8 cellular contexts compared by ENCODE assay signal in genomic region chr1:44354268-44354839, GRCh38. TPM values are rescaled to one million over a fixed set of nuclear protein-coding genes. Genes with fewer than 3 reads are reported as not detected.
DNase-seq lines count a peak whose midpoint lies in the region; ATAC-seq and TF ChIP-seq lines count a peak whose summit lies in the region.

No MANE protein-coding gene starts in this region.

- H3K4me1 Mint-ChIP-seq in T-helper 17 cell: peaks cover 26% of the 10 kb centered on the region

- no peaks in the 10 kb centered on the region for H3K27me3 Mint-ChIP-seq in T-helper 17 cell

- no peaks in the 10 kb centered on the region for H3K9me3 ChIP-seq in HAP-1
- H3K9me3 ChIP-seq in T-helper 17 cell (ENCODE audit: control insufficient read depth, low read length, poor library complexity, severe bottlenecking): no peaks in the 10 kb centered on the region
- no peaks in the 10 kb centered on the region for H3K9me3 ChIP-seq in skeletal muscle tissue (ENCODE audit: control insufficient read depth in 3 of 3, low read length in 3 of 3)

- peak overlapping the region; percentile 53 for H3K27ac Mint-ChIP-seq in T-helper 17 cell

- H3K27me3 ChIP-seq in HAP-1 (ENCODE audit: low read depth) (no peaks in the 10 kb centered on the region), skeletal muscle tissue (ENCODE audit: control insufficient read depth in 3 of 3, insufficient read depth in 3 of 3, low read length in 3 of 3) (no peaks in the 10 kb centered on the region)

- H3K4me3 Mint-ChIP-seq in T-helper 17 cell: peak overlapping the region; percentile 85

- H3K4me3 ChIP-seq in HAP-1: peak overlapping the region; percentile 71
- H3K4me3 ChIP-seq in fibroblast of villous mesenchyme (ENCODE audit: low read depth, low read length): peak overlapping the region; percentile 80
- H3K4me3 ChIP-seq in skeletal muscle tissue (ENCODE audit: low read length in 3 of 3): peak overlapping the region; percentile 80 to 83 (median 81)

- peak overlapping the region; percentile 57 to 90 (median 83) for H3K9ac ChIP-seq in skeletal muscle tissue (ENCODE audit: low read depth in 1 of 3, low read length in 3 of 3)

- H3K36me3 Mint-ChIP-seq in T-helper 17 cell (ENCODE audit: low read depth): no peaks in the 10 kb centered on the region

- in situ Hi-C loops in HAP-1 (cut with MboI; ENCODE audit: low sequenced_read_pairs): no loop called here

- H3K4me1 ChIP-seq in HAP-1: peaks cover 11% of the 10 kb centered on the region
- H3K4me1 ChIP-seq in skeletal muscle tissue (ENCODE audit: control insufficient read depth in 3 of 3, insufficient read depth in 3 of 3, low read length in 3 of 3): peaks cover 14 to 16% (median 14%) of the 10 kb centered on the region in 3 donors

- no peak for ATAC-seq in T-helper 17 cell
- no peak for ATAC-seq in GM19452 (IDR thresholded peaks at IDR 0.05; ENCODE audit: unreplicated experiment)
- ATAC-seq in HG03520 (IDR thresholded peaks at IDR 0.05; ENCODE audit: unreplicated experiment): no peak

- H3K27ac ChIP-seq in skeletal muscle tissue (ENCODE audit: low read depth, low read length): peak overlapping the region; percentile 75

- no peak for DNase-seq in HAP-1 (ENCODE audit: low spot score in 2 of 2)
- DNase-seq in T-helper 17 cell: no peak
- DNase-seq in fibroblast of villous mesenchyme (ENCODE audit: low read depth): peak; percentile 24
- DNase-seq in stimulated activated naive CD4-positive, alpha-beta T cell treated with Interleukin-2 at 50 U/mL for 16 hours (lab: John Stamatoyannopoulos, UW): no peak
- DNase-seq in amniotic stem cell (lab: John Stamatoyannopoulos, UW): no peak

- H3K36me3 ChIP-seq in HAP-1 (replicated peaks): no peaks in the 10 kb centered on the region
- no peaks in the 10 kb centered on the region for H3K36me3 ChIP-seq in skeletal muscle tissue (ENCODE audit: control insufficient read depth in 3 of 3, insufficient read depth in 3 of 3, low read length in 3 of 3)

- no peak for TF ChIP-seq CTCF in fibroblast of villous mesenchyme (IDR thresholded peaks at IDR 0.05; ENCODE audit: insufficient read depth, low read depth, low read length)

RNA-seq across cellular contexts. Expression of gene ERI3, which starts 0.7 kb away (rescaled TPM):
- 10 to 100 TPM; 22.6 to 25.7 TPM for total RNA-seq in T-helper 17 cell
- total RNA-seq in fibroblast of villous mesenchyme: 47.9 and 50.9 TPM in 2 replicates
- total RNA-seq in skeletal muscle tissue: 52.7 TPM

RNA-seq across cellular contexts. Expression of gene RNF220, which starts 50.7 kb away (rescaled TPM):
- total RNA-seq in T-helper 17 cell (10 to 100 TPM; 84.8 to 95.2 TPM), fibroblast of villous mesenchyme (47.5 and 54.8 TPM in 2 replicates), skeletal muscle tissue (25.1 TPM)
